ENCODE assay signal across 8 cellular contexts in the genomic region with DNA sequence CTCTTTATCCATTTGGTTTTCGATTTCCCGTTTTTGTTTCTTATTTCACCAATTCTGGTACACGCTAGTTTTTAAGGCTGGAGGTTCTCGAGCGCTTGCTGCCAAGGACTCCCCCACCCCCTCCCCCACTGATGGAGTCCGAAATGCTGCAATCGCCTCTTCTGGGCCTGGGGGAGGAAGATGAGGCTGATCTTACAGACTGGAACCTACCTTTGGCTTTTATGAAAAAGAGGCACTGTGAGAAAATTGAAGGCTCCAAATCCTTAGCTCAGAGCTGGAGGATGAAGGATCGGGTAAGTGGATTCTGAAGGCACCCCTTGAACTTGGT. TPM values are rescaled to one million over a fixed set of nuclear protein-coding genes. Genes with fewer than 3 reads are reported as not detected.
DNase-seq lines count a peak whose midpoint lies in the region; ATAC-seq and TF ChIP-seq lines count a peak whose summit lies in the region.

No MANE protein-coding gene starts in this region.

- peak overlapping the region; percentile 96 for H3K9ac ChIP-seq in GM23248

- H3F3A ChIP-seq in GM23248 (ENCODE audit: insufficient read depth), result no peaks in the 10 kb centered on the region

- DNase-seq in GM23248, result peak; percentile 54
- peak in 1 of 2 experiments; percentile 39 for DNase-seq in SJCRH30
- peak; percentile 14 for DNase-seq in fibroblast of peridontal ligament (ENCODE audit: extremely low read depth)
- DNase-seq in gastrocnemius medialis, result no peak
- DNase-seq in anterior cingulate cortex (lab: John Stamatoyannopoulos, UW), result no peak
- no peak for DNase-seq in inferior parietal cortex (ENCODE audit: extremely low spot score)
- DNase-seq in superior temporal gyrus (ENCODE audit: extremely low spot score), result no peak

- H3K4me3 ChIP-seq in GM23248 (peak overlapping the region; percentile 91), SJCRH30 (peak overlapping the region; percentile 98), gastrocnemius medialis (peak overlapping the region; percentile 72 to 98 (median 96))

- TF ChIP-seq CTCF in gastrocnemius medialis (IDR thresholded peaks at IDR 0.05 in 4 of 5, conservative IDR thresholded peaks at IDR 0.05 in 1 of 5), result no peak

- H2AFZ ChIP-seq in GM23248, result peak overlapping the region; percentile 90

- H3K9me3 ChIP-seq in GM23248 (ENCODE audit: low read depth) (no peaks in the 10 kb centered on the region), SJCRH30 (replicated peaks) (no peaks in the 10 kb centered on the region), gastrocnemius medialis (no peaks in the 10 kb centered on the region)

- H3K4me1 ChIP-seq in GM23248 (ENCODE audit: insufficient read depth), result peaks cover 23% of the 10 kb centered on the region
- peaks cover 11% of the 10 kb centered on the region for H3K4me1 ChIP-seq in SJCRH30
- peaks cover 25 to 40% of the 10 kb centered on the region in 2 donors for H3K4me1 ChIP-seq in gastrocnemius medialis

- no peak for TF ChIP-seq POLR2A in gastrocnemius medialis (IDR thresholded peaks at IDR 0.05)

- WGBS in GM23248 (ENCODE audit: low coverage in 1 of 2, low lambda C conversion rate in 2 of 2, missing lambda C conversion rate in 2 of 2), 2 experiments, result 1 to 2% methylated on average over 8 of the region's 8 CpGs

- H3K27ac ChIP-seq in GM23248, result peak overlapping the region; percentile 72
- peak overlapping the region; percentile 82 for H3K27ac ChIP-seq in SJCRH30
- H3K27ac ChIP-seq in gastrocnemius medialis, result peak overlapping the region; percentile 84 to 89 (median 86)

- H3K27me3 ChIP-seq in GM23248 (replicated peaks; ENCODE audit: insufficient read depth) (no peaks in the 10 kb centered on the region), SJCRH30 (no peaks in the 10 kb centered on the region), gastrocnemius medialis (no peaks in the 10 kb centered on the region)

- H4K20me1 ChIP-seq in GM23248 (ENCODE audit: insufficient read depth), result no peaks in the 10 kb centered on the region

- ATAC-seq in gastrocnemius medialis (no peak), GM21360 (IDR thresholded peaks at IDR 0.05; ENCODE audit: unreplicated experiment) (no peak)

- peak overlapping the region; percentile 99 for H3K4me2 ChIP-seq in GM23248 (ENCODE audit: unreplicated experiment)

- no peaks in the 10 kb centered on the region for H3K9me2 ChIP-seq in GM23248 (ENCODE audit: insufficient read depth)

- H3K36me3 ChIP-seq in GM23248 (ENCODE audit: low read depth), result no peaks in the 10 kb centered on the region
- H3K36me3 ChIP-seq in SJCRH30, result no peaks in the 10 kb centered on the region
- no peaks in the 10 kb centered on the region for H3K36me3 ChIP-seq in gastrocnemius medialis

- in situ Hi-C loops in GM23248 (cut with MboI), result no loop called here
- in situ Hi-C loops in gastrocnemius medialis (cut with MboI; ENCODE audit: low sequenced_read_pairs in 4 of 4), result no loop called here

- H3K79me2 ChIP-seq in GM23248 (ENCODE audit: insufficient read depth), result peaks cover 59% of the 10 kb centered on the region

- intact Hi-C loops in gastrocnemius medialis (cut with DNase I; ENCODE audit: low total_unique reads), result loop anchor here (10.0 kb wide), 2 partner anchors 91 to 249 kb away; no protein-coding TSS in a partner anchor

RNA-seq across cellular contexts. Expression of gene RPTOR, which starts 0.8 kb away (rescaled TPM):
- 16.1 and 19.0 TPM in 2 replicates for total RNA-seq in GM23248 (2014; rRNA removed; shearing (Covaris generic))
- 6.6 and 7.0 TPM in 2 replicates for polyA plus RNA-seq in GM23248 (2016; fragmentation: Nextera tagmentation; extraction: Ambion mirVana)
- total RNA-seq in SJCRH30 (2014; rRNA removed; shearing (Covaris generic)), result 38.3 and 43.6 TPM in 2 replicates
- 10 to 100 TPM; 47.6 to 56.9 (median 55.4) TPM for total RNA-seq in gastrocnemius medialis

Comparison
In these comparisons a context has a peak if more than half of its experiments do, and no peak if none do; other contexts are left out.
1. DNase-seq: peak in GM23248 (single experiment) and fibroblast of peridontal ligament (single experiment); none in gastrocnemius medialis (0 of 2), anterior cingulate cortex (0 of 58), inferior parietal cortex (single experiment) and superior temporal gyrus (single experiment).
2. Peak in every context shown above with its lines, with median percentiles within 50 percentile points of each other: H3K27ac ChIP-seq and H3K4me3 ChIP-seq.